In the genomic region with DNA sequence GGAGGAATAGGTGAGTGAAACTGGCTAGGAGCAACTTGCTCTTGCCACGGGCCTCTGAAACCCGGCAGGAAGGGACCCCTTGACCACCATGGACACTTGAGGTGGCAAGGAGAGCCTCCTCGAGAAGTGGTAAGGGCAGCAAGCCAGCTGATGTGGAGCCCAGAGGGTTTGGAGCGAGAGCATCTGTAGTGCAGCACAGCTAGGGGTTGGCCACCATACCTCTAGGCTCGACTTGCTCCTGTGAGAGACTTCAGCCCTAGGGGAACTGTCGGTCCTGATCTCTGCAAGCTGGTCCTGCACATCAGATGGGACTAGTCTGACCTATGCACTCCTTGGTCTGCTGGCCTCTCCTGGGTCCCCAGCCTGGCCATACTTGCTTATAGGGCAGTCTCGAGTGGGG, we compare ENCODE assay signal across 23 cellular contexts.
"Had no signal": no experiment of that assay in that cellular context is flagged by ENCODE, and none has a peak within 500 bp of the region (broad histone marks: within the 10 kb centered on the region; RNA-seq: fewer than 3 reads in every experiment).

No MANE protein-coding gene starts in this region.

- DNase-seq: central memory CD4-positive, alpha-beta T cell; effector CD4-positive, alpha-beta T cell; foreskin fibroblast; gastrocnemius medialis; kidney glomerular epithelial cell; lower lobe of right lung; natural killer cell; stimulated activated CD4-positive, alpha-beta T cell treated with anti-CD3 and anti-CD28 coated beads, Interleukin-4, amount 100 ng/mL, for 4 hours; stimulated activated naive CD4-positive, alpha-beta T cell; stimulated activated naive CD8-positive, alpha-beta T cell treated with anti-CD3 and anti-CD28 coated beads, Interleukin-15, amount 100 ng/mL, for 72 hours; trophoblast cell had no signal

- H3K36me3 ChIP-seq: gastrocnemius medialis, heart left ventricle, lower lobe of right lung, neutrophil, spleen, suprapubic skin had no signal

- H3K4me1 ChIP-seq: gastrocnemius medialis, heart left ventricle, lower lobe of right lung, parathyroid adenoma, spleen, suprapubic skin had no signal

- H3K9me3 ChIP-seq: gastrocnemius medialis, heart left ventricle, lower lobe of right lung, neutrophil, spleen, suprapubic skin had no signal

- H3K27ac ChIP-seq: dorsolateral prefrontal cortex, epithelial cell of prostate, gastrocnemius medialis, heart left ventricle, hepatocyte, lower lobe of right lung, neutrophil, parathyroid adenoma, skin epidermis, spleen, suprapubic skin had no signal

- H3K4me3 ChIP-seq: dorsolateral prefrontal cortex, gastrocnemius medialis, heart left ventricle, hepatocyte, lower lobe of right lung, skin epidermis, spleen, suprapubic skin had no signal

- H3K27me3 Mint-ChIP-seq: progenitor cell of endocrine pancreas; stimulated activated naive CD8-positive, alpha-beta T cell treated with anti-CD3 and anti-CD28 coated beads, Interleukin-15, amount 100 ng/mL, for 72 hours had no signal

- ATAC-seq: esophagus mucosa, gastrocnemius medialis, heart left ventricle, left ventricle myocardium superior, natural killer cell had no signal

- H3K27ac Mint-ChIP-seq: natural killer cell; progenitor cell of endocrine pancreas; stimulated activated naive CD8-positive, alpha-beta T cell treated with anti-CD3 and anti-CD28 coated beads, Interleukin-15, amount 100 ng/mL, for 72 hours had no signal

- H3K4me1 Mint-ChIP-seq: natural killer cell; stimulated activated naive CD8-positive, alpha-beta T cell treated with anti-CD3 and anti-CD28 coated beads, Interleukin-15, amount 100 ng/mL, for 72 hours had no signal

- H3K36me3 Mint-ChIP-seq: natural killer cell had no signal

- H3K27me3 ChIP-seq: dorsolateral prefrontal cortex, gastrocnemius medialis, heart left ventricle, hepatocyte, neutrophil, spleen, suprapubic skin had no signal

- H3K4me3 Mint-ChIP-seq: natural killer cell; stimulated activated naive CD8-positive, alpha-beta T cell treated with anti-CD3 and anti-CD28 coated beads, Interleukin-15, amount 100 ng/mL, for 72 hours had no signal
